In genomic region chr11:7666292-7666866, GRCh38 we compare ENCODE assay signal across 15 cellular contexts. TPM values are rescaled to one million over a fixed set of nuclear protein-coding genes. Genes with fewer than 3 reads are reported as not detected.
"Had no signal": no experiment of that assay in that cellular context is flagged by ENCODE, and none has a peak within 500 bp of the region (broad histone marks: within the 10 kb centered on the region; RNA-seq: fewer than 3 reads in every experiment).

No MANE protein-coding gene starts in this region.

- H3K9me3 ChIP-seq: heart right ventricle, prostate gland, suprapubic skin, transverse colon, uterus had no signal

- H3K27me3 ChIP-seq: suprapubic skin, transverse colon, uterus had no signal

- DNase-seq: cortex of kidney had no signal

- H3K4me3 ChIP-seq: heart right ventricle, prostate gland, suprapubic skin, transverse colon, uterus had no signal

- H3K27ac ChIP-seq: epithelial cell of prostate, heart right ventricle, prostate gland, suprapubic skin, uterus had no signal

- H3K4me1 ChIP-seq: uterus had no signal

- H3K36me3 ChIP-seq: prostate gland, transverse colon, uterus had no signal

RNA-seq across cellular contexts. Expression of gene OVCH2, which starts 39.9 kb away (rescaled TPM):
- total RNA-seq: activated CD8-positive, alpha-beta memory T cell treated with anti-CD3 and anti-CD28 coated beads for 36 hours; activated naive CD8-positive, alpha-beta T cell treated with anti-CD3 and anti-CD28 coated beads, Interleukin-2, amount 10 ng/mL, durations not matched to agents 7 days and 5 days; activated T-cell treated with anti-CD3 and anti-CD28 coated beads, Interleukin-2, amount 50 U/mL, for 4 hours; activated T-helper 2 cell treated with anti-CD3 and anti-CD28 coated beads, Interferon-gamma antibody, Interleukin-2, Interleukin-4, amounts not matched to agents 10 μg/mL and 5 μg/mL and 100 μg/mL, durations not matched to agents 14 hours and 24 hours and 36 hours; heart right ventricle; left colon; mononuclear cell; myocyte; skeletal muscle tissue; transverse colon had no signal
- polyA plus RNA-seq: heart right ventricle had no signal
